ENCODE assay signal across 1 cellular context in genomic region chr17:28710948-28711722, GRCh38.
TF ChIP-seq lines count a peak whose summit lies in the region.

No MANE protein-coding gene starts in this region.

TF ChIP-seq in K562, 482 proteins besides CTCF, POLR2A, EP300 and RAD21 (continued from another document and continues in another):
- TF ChIP-seq SMARCA4 (IDR thresholded peaks at IDR 0.05) (no peak), FOXJ2 (tag; IDR thresholded peaks at IDR 0.05) (no peak), RFX7 (CRISPR knock-in tag; IDR thresholded peaks at IDR 0.05) (no peak), HES1 (IDR thresholded peaks at IDR 0.05; ENCODE audit: low read depth) (no peak), CBX5 (IDR thresholded peaks at IDR 0.05; ENCODE audit: borderline replicate concordance, low read depth) (no peak; the same call in 1 of the 2 replicates), DDX20 (tag; IDR thresholded peaks at IDR 0.05; ENCODE audit: low read depth) (no peak), ARHGAP35 (IDR thresholded peaks at IDR 0.05; ENCODE audit: partially characterized antibody) (no peak), ZFPM2 (CRISPR knock-in tag; IDR thresholded peaks at IDR 0.05) (no peak), KLF10 (CRISPR knock-in tag; IDR thresholded peaks at IDR 0.05) (no peak), ZNF518B (CRISPR knock-in tag; IDR thresholded peaks at IDR 0.05) (no peak), TAL1 (IDR thresholded peaks at IDR 0.05) (no peak), TRIM25 (IDR thresholded peaks at IDR 0.05; ENCODE audit: borderline replicate concordance) (no peak), ETV1 (tag; conservative IDR thresholded peaks at IDR 0.05; ENCODE audit: low read depth) (no peak), GTF2A2 (tag; IDR thresholded peaks at IDR 0.05) (no peak), ZBTB1 (CRISPR knock-in tag; IDR thresholded peaks at IDR 0.05; ENCODE audit: borderline replicate concordance, low read depth) (no peak; the same call in 1 of the 2 replicates), ZBTB5 (IDR thresholded peaks at IDR 0.05) (no peak), MTA1 (IDR thresholded peaks at IDR 0.05; ENCODE audit: borderline replicate concordance) (no peak), CREB5 (CRISPR knock-in tag; IDR thresholded peaks at IDR 0.05) (no peak), ELK1 (CRISPR knock-in tag; IDR thresholded peaks at IDR 0.05) (no peak), GABPB2 (CRISPR knock-in tag; conservative IDR thresholded peaks at IDR 0.05) (no peak), HBP1 (CRISPR knock-in tag; IDR thresholded peaks at IDR 0.05) (peak; percentile 62; the same call in 1 of the 2 replicates), MYBL2 (IDR thresholded peaks at IDR 0.05; ENCODE audit: low read depth) (no peak), MYBL2 (CRISPR knock-in tag; IDR thresholded peaks at IDR 0.05; ENCODE audit: borderline replicate concordance) (no peak), ZNF76 (CRISPR knock-in tag; IDR thresholded peaks at IDR 0.05; ENCODE audit: borderline replicate concordance) (no peak), MAZ (CRISPR knock-in tag; conservative IDR thresholded peaks at IDR 0.05 in 1 of 2, IDR thresholded peaks at IDR 0.05 in 1 of 2) (peak; percentile 77 to 79), ZNF395 (CRISPR knock-in tag; IDR thresholded peaks at IDR 0.05) (peak; percentile 93), ZBTB49 (CRISPR knock-in tag; IDR thresholded peaks at IDR 0.05; ENCODE audit: borderline replicate concordance) (no peak; the same call in 1 of the 2 replicates), MEIS2 (IDR thresholded peaks at IDR 0.05; ENCODE audit: partially characterized antibody) (no peak), ZNF3 (CRISPR knock-in tag; IDR thresholded peaks at IDR 0.05) (no peak), BMI1 (IDR thresholded peaks at IDR 0.05; ENCODE audit: low read length) (no peak), ZNF197 (CRISPR knock-in tag; IDR thresholded peaks at IDR 0.05; ENCODE audit: low read depth) (no peak), SMARCB1 (IDR thresholded peaks at IDR 0.05; ENCODE audit: insufficient read length, low read depth) (peak; percentile 52), FOXA1 (IDR thresholded peaks at IDR 0.05; ENCODE audit: borderline replicate concordance) (no peak), THAP7 (CRISPR knock-in tag; IDR thresholded peaks at IDR 0.05) (no peak), ZNF263 (CRISPR knock-in tag; IDR thresholded peaks at IDR 0.05; ENCODE audit: borderline replicate concordance) (peak; percentile 37; the same call in 1 of the 2 replicates), ZNF398 (CRISPR knock-in tag; IDR thresholded peaks at IDR 0.05) (no peak), PHF20 (IDR thresholded peaks at IDR 0.05; ENCODE audit: partially characterized antibody) (no peak), ARID3B (CRISPR knock-in tag; IDR thresholded peaks at IDR 0.05; ENCODE audit: borderline replicate concordance) (no peak)
